ENCODE assay signal across 8 cellular contexts in the genomic region with DNA sequence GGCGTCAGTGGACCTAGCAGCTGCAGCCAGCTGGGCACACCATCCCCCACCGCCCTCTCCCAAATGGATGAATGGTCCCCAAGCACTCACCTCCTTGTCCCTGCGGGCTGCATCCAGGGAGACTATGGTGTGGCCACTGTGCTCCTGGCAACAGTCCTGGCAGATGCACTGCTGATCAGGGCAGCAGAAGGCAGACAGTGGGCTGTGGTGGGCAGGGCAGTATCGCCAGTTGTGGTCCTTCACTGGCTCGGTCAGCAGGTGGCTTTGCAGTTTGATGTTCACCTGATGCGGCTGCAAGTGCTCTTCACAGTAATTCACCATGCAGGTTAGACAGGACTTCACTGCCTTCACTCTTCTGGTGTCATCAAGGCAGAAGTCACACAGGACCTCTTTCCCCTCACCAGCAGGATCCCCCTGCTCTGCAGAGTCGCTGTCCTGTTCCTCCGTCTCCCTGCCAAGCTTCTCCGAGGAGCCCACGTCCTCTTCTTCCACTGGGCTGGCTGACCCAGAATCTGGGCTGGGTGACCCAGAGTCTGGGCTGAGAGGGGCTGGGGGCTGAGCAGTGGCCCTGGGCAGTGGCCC. TPM values are rescaled to one million over a fixed set of nuclear protein-coding genes. Genes with fewer than 3 reads are reported as not detected.
DNase-seq lines count a peak whose midpoint lies in the region; ATAC-seq lines count a peak whose summit lies in the region.

No MANE protein-coding gene starts in this region.

- in situ Hi-C loops in ACHN (cut with HindIII; ENCODE audit: low pct_ligation_motif_present, low pct_unique_long_range_greater_than_20kb, low sequenced_read_pairs), result no loop called here

- H3K9me3 ChIP-seq in HUES48 (ENCODE audit: control insufficient read depth, insufficient read depth, low read length), result no peaks in the 10 kb centered on the region

- peak overlapping the region; percentile 6; the same call in 1 of the 2 replicates for H3K4me3 ChIP-seq in HUES48 (ENCODE audit: low read depth, low read length)

- H3K27me3 ChIP-seq in HUES48 (ENCODE audit: control insufficient read depth, insufficient read depth, low read length), result no peaks in the 10 kb centered on the region

- no peaks in the 10 kb centered on the region for H3K36me3 ChIP-seq in HUES48 (ENCODE audit: control insufficient read depth, insufficient read depth, low read length)

- no peak overlapping the region for H3K27ac ChIP-seq in HUES48 (ENCODE audit: low read depth, low read length)
- H3K27ac ChIP-seq in caudate nucleus (ENCODE audit: low read depth, low read length), result peak overlapping the region; percentile 42

- DNase-seq in ACHN, result peak; percentile 11
- peak in 1 of 61 donors; percentile 27 for DNase-seq in caudate nucleus (lab: John Stamatoyannopoulos, UW)
- peak; percentile 52 for DNase-seq in myocyte (ENCODE audit: low read depth)
- no peak for DNase-seq in dedifferentiated amniotic fluid mesenchymal stem cell (ENCODE audit: extremely low spot score)
- DNase-seq in medulla oblongata (ENCODE audit: extremely low spot score), result no peak

- peak overlapping the region; percentile 4; the same call in 1 of the 2 replicates for H3K9ac ChIP-seq in HUES48 (ENCODE audit: low read depth, low read length)

- ATAC-seq in HG03521 (IDR thresholded peaks at IDR 0.05; ENCODE audit: unreplicated experiment) (no peak), GM21390 (IDR thresholded peaks at IDR 0.05; ENCODE audit: unreplicated experiment) (no peak)

- H3K4me1 ChIP-seq in HUES48 (ENCODE audit: control insufficient read depth, insufficient read depth, low read length), result peaks cover 30% of the 10 kb centered on the region

RNA-seq across cellular contexts. Expression of a gene that starts 31.6 kb away (rescaled TPM):
- total RNA-seq in myocyte, result 0.31 and 1.3 TPM in 2 replicates
- 3.3 TPM for polyA plus RNA-seq in myocyte (2012)

RNA-seq across cellular contexts. Expression of a gene that starts 33.0 kb away (rescaled TPM):
- 62.9 and 77.9 TPM in 2 replicates for total RNA-seq in myocyte
- polyA plus RNA-seq in myocyte (2012), result 103 TPM

RNA-seq across cellular contexts. Expression of a gene that starts 48.5 kb away (rescaled TPM):
- total RNA-seq in myocyte, result 36.0 and 55.3 TPM in 2 replicates
- polyA plus RNA-seq in myocyte (2012), result 27.7 TPM

Comparison
In these comparisons a context has a peak if more than half of its experiments do, and no peak if none do; other contexts are left out.
1. DNase-seq: peak in ACHN (single experiment) and myocyte (single experiment); none in dedifferentiated amniotic fluid mesenchymal stem cell (single experiment) and medulla oblongata (single experiment).